In the genomic region with DNA sequence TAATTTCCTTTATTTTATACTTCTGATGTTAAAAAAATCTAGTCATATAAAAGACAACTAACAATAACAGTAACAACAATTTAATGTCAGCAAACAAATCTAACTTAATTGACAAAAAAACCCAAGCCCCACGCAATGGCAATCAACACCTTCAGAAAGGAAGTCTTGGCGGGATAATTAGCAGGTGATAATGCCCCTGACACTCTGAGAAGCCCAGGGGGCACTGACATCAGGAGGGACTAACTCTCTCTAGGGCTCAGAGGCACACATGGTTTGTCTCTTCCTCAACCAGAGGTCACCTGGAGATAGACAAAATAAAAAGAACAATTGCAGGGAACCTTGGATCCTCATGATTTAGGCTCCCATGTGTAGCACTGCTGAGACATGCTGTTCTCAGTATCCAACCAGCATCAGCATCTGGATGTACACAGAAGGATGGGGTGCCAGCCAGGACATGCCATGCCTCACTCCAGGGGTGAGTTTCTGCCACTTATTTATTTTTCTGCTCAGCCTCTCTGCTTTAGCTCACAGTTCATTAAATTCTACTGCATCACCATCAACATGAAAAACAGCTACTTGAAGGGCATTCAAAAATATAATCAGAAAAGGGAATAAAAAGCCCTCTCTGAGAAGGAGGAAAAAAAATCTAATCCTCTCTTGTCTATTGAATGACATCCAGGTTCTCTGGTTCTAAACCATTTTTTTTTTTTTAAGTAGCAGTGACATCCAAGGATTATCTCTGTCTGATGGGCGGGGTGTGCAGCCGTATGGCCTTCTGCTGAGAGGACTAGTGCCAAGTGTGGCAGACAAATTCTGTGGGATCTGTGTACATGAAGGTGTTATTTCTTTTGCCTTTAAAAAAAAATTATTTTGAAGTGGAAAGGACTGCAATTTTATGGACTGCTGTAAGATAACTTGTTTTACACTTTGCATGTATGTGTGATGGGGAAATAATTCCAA, we compare ENCODE assay signal across 18 cellular contexts.
DNase-seq lines count a peak whose midpoint lies in the region; ATAC-seq, FAIRE-seq and TF ChIP-seq lines count a peak whose summit lies in the region.
"Had no signal": no experiment of that assay in that cellular context is flagged by ENCODE, and none has a peak within 500 bp of the region (broad histone marks: within the 10 kb centered on the region; RNA-seq: fewer than 3 reads in every experiment).

No MANE protein-coding gene starts in this region.

- TF ChIP-seq RAD21 in IMR-90 (IDR thresholded peaks at IDR 0.05; ENCODE audit: low read length) (no peak), H1 (IDR thresholded peaks at IDR 0.05 in 1 of 2, conservative IDR thresholded peaks at IDR 0.05 in 1 of 2; ENCODE audit: low read depth in 2 of 2, low read length in 2 of 2) (no peak)

- TF ChIP-seq EP300 in H1 (IDR thresholded peaks at IDR 0.05; ENCODE audit: borderline replicate concordance in 1 of 2, low read depth in 2 of 2, low read length in 2 of 2) = no peak

- H3K4me1 Mint-ChIP-seq in progenitor cell of endocrine pancreas (ENCODE audit: low read depth) = no peaks in the 10 kb centered on the region

- H2AFZ ChIP-seq in IMR-90 (replicated peaks; ENCODE audit: low read length, poor library complexity) = no peak overlapping the region
- no peak overlapping the region for H2AFZ ChIP-seq in H1 (ENCODE audit: low read length)

- no peaks in the 10 kb centered on the region; the same call in 1 of the 2 replicates for H4K20me1 ChIP-seq in IMR-90 (ENCODE audit: insufficient read depth, low read length)
- no peaks in the 10 kb centered on the region for H4K20me1 ChIP-seq in H1 (replicated peaks in 1 of 2; ENCODE audit: control insufficient read depth in 1 of 2, insufficient read depth in 2 of 2, low read length in 2 of 2)

- H3K14ac ChIP-seq in IMR-90 (replicated peaks; ENCODE audit: low read depth, low read length) = peak overlapping the region; percentile 3; the same call in 1 of the 2 replicates
- no peak overlapping the region for H3K14ac ChIP-seq in H1 (ENCODE audit: insufficient read length)

- H3K4me3 Mint-ChIP-seq in progenitor cell of endocrine pancreas (ENCODE audit: low read depth) = no peak overlapping the region
- H3K4me3 Mint-ChIP-seq: activated CD4-positive, alpha-beta T cell treated with anti-CD3 and anti-CD28 coated beads for 36 hours; activated naive CD4-positive, alpha-beta T cell treated with anti-CD3 and anti-CD28 coated beads, Interleukin-2, amount 10 ng/mL, durations not matched to agents 7 days and 5 days; CD4-positive, alpha-beta memory T cell; nephron had no signal

- no peak overlapping the region for H2AK5ac ChIP-seq in IMR-90 (ENCODE audit: low read depth, low read length)
- H2AK5ac ChIP-seq in H1 (ENCODE audit: low read depth, low read length) = no peak overlapping the region

- H3K79me1 ChIP-seq in IMR-90 (ENCODE audit: low read depth in 1 of 2, low read length in 2 of 2) (peaks cover 0 to 18% of the 10 kb centered on the region in 2 experiments; a peak in 2 of 4 replicates), H1 (ENCODE audit: low read depth, low read length) (no peaks in the 10 kb centered on the region; the same call in 1 of the 2 replicates)

- dilution Hi-C loops in IMR-90 (cut with HindIII; ENCODE audit: low sequenced_read_pairs, unreplicated experiment) = no loop called here

- no peak for ATAC-seq in IMR-90 (ENCODE audit: low read depth)
- ATAC-seq: activated CD4-positive, alpha-beta T cell treated with anti-CD3 and anti-CD28 coated beads for 36 hours; left lung; pancreas had no signal

- peaks cover 2% of the 10 kb centered on the region; the same call in 1 of the 2 replicates for H3K23me2 ChIP-seq in H1 (ENCODE audit: low read depth, low read length)

- H2BK12ac ChIP-seq in H1 (ENCODE audit: low read depth, low read length) = no peak overlapping the region

- H3K9ac ChIP-seq in IMR-90 (ENCODE audit: low read depth, low read length) (no peak overlapping the region), H1 (replicated peaks in 1 of 4; ENCODE audit: extremely low read depth in 1 of 4, low read depth in 3 of 4, low read length in 3 of 4) (no peak overlapping the region)

- H4K5ac ChIP-seq in IMR-90 (ENCODE audit: low read depth, low read length) (no peak overlapping the region), H1 (ENCODE audit: insufficient read length, low read depth, low read length) (no peak overlapping the region)

- in situ Hi-C loops in IMR-90 (cut with MboI; ENCODE audit: low sequenced_read_pairs) = no loop called here

- H3K56ac ChIP-seq in IMR-90 (ENCODE audit: extremely low read depth, insufficient read depth, low read length) = no peak overlapping the region
- no peak overlapping the region for H3K56ac ChIP-seq in H1 (replicated peaks; ENCODE audit: insufficient read length, low read depth, low read length)

- H4K91ac ChIP-seq in IMR-90 (ENCODE audit: insufficient read depth, low read depth, low read length) = no peak overlapping the region
- no peak overlapping the region for H4K91ac ChIP-seq in H1 (replicated peaks; ENCODE audit: insufficient read length, low read length)

- no peak overlapping the region for H3K23ac ChIP-seq in IMR-90 (ENCODE audit: low read depth, low read length)
- H3K23ac ChIP-seq in H1 (ENCODE audit: insufficient read length) = no peak overlapping the region

- H3K36me3 ChIP-seq in BE2C (no peaks in the 10 kb centered on the region), IMR-90 (ENCODE audit: control insufficient read depth, insufficient read depth, low read length) (0 out of 2 replicates have a peak, but pooled peaks cover 1% of the 10 kb centered on the region), H1 (ENCODE audit: control insufficient read depth in 2 of 4, insufficient read depth in 4 of 4, low read length in 3 of 4) (no peaks in the 10 kb centered on the region)
- H3K36me3 ChIP-seq: left lung, pancreas had no signal

- FAIRE-seq in H1 (lab: Jason Lieb, UNC) = no peak
- FAIRE-seq: GM12892, pancreas had no signal

- H3K27me3 Mint-ChIP-seq in progenitor cell of endocrine pancreas = peaks cover 7% of the 10 kb centered on the region
- H3K27me3 Mint-ChIP-seq: activated CD4-positive, alpha-beta T cell treated with anti-CD3 and anti-CD28 coated beads for 36 hours; CD4-positive, alpha-beta memory T cell had no signal

- no peak overlapping the region for H3K4me3 ChIP-seq in BE2C (ENCODE audit: low read depth, low read length)
- H3K4me3 ChIP-seq in IMR-90 (ENCODE audit: insufficient read depth, low read depth, low read length) = no peak overlapping the region
- no peak overlapping the region for H3K4me3 ChIP-seq in H1 (ENCODE audit: extremely low read depth in 1 of 4, insufficient read depth in 2 of 4, low read depth in 3 of 4, low read length in 4 of 4)
- H3K4me3 ChIP-seq: left lung, pancreas had no signal

- H3K4me1 ChIP-seq in BE2C (peaks cover 4% of the 10 kb centered on the region), IMR-90 (ENCODE audit: control insufficient read depth, insufficient read depth, low read length) (peaks cover 19% of the 10 kb centered on the region), H1 (replicated peaks in 1 of 4; ENCODE audit: control insufficient read depth in 3 of 4, insufficient read depth in 4 of 4, low read length in 3 of 4) (peaks cover 9 to 20% (median 15%) of the 10 kb centered on the region in 4 experiments)
- H3K4me1 ChIP-seq: left lung, pancreas had no signal

- BruUV-seq in IMR-90 (replicated peaks; lab: Mats Ljungman, UMichigan) = no TSS peak

- H3K18ac ChIP-seq in IMR-90 (ENCODE audit: low read depth, low read length) (no peak overlapping the region), H1 (ENCODE audit: extremely low read depth, low read length) (no peak overlapping the region)

- no peak overlapping the region for H3K4ac ChIP-seq in IMR-90 (ENCODE audit: low read depth, low read length)
- no peak overlapping the region for H3K4ac ChIP-seq in H1 (replicated peaks; ENCODE audit: insufficient read length, low read depth, low read length)

- H3K27ac Mint-ChIP-seq in progenitor cell of endocrine pancreas = no peak overlapping the region
- H3K27ac Mint-ChIP-seq: activated CD4-positive, alpha-beta T cell treated with anti-CD3 and anti-CD28 coated beads for 36 hours; activated naive CD4-positive, alpha-beta T cell treated with anti-CD3 and anti-CD28 coated beads, Interleukin-2, amount 10 ng/mL, durations not matched to agents 7 days and 5 days; nephron had no signal

- CTCF ChIA-PET in IMR-90 (lab: Yijun Ruan, JAX) (interaction anchor here (0.7 kb wide), 2 partner anchors 47 to 233 kb away, joined by 4 read pairs; no protein-coding TSS in a partner anchor), H1 (lab: Charles Lee; ENCODE audit: partially characterized antibody) (interaction anchor here (0.6 to 1.0 kb wide), 2 partner anchors 19 to 42 kb away, joined by 3 read pairs; no protein-coding TSS in a partner anchor)

- H3K79me2 ChIP-seq in H1 (ENCODE audit: control insufficient read depth in 1 of 2, insufficient read depth in 2 of 2, low read length in 2 of 2) = no peaks in the 10 kb centered on the region

- 57% methylated on average over 1 of the region's 4 CpGs; no CpG with 5 or more reads in 1 of the 2 experiments for WGBS in IMR-90 (ENCODE audit: extremely low coverage in 2 of 2, insufficient read length in 1 of 2), 2 experiments
- 89% methylated on average over 4 of the region's 4 CpGs; no CpG with 5 or more reads in 1 of the 2 experiments for WGBS in H1 (ENCODE audit: extremely low coverage in 1 of 2, insufficient coverage in 1 of 2, insufficient read length in 1 of 2, insufficient replicate concordance in 2 of 2, low coverage in 1 of 2, low lambda C conversion rate in 2 of 2, missing lambda C conversion rate in 1 of 2), 2 experiments

- no peak overlapping the region for H4K8ac ChIP-seq in IMR-90 (ENCODE audit: low read depth in 2 of 2, low read length in 2 of 2)
- no peak overlapping the region for H4K8ac ChIP-seq in H1 (ENCODE audit: extremely low read depth, insufficient read depth, low read length)

- H3K4me2 ChIP-seq in IMR-90 (ENCODE audit: low read depth, low read length) (no peak overlapping the region), H1 (ENCODE audit: insufficient read depth in 1 of 2, low read depth in 2 of 2, low read length in 2 of 2) (no peak overlapping the region)

- peak overlapping the region; percentile 2; the same call in 1 of the 3 replicates for H2BK15ac ChIP-seq in IMR-90 (ENCODE audit: low read depth, low read length)
- H2BK15ac ChIP-seq in H1 (ENCODE audit: low read length) = no peak overlapping the region

- H3K9me1 ChIP-seq in IMR-90 (ENCODE audit: insufficient read depth, low read length) = peaks cover 20% of the 10 kb centered on the region

- POLR2A ChIA-PET in IMR-90 (lab: Charles Lee; ENCODE audit: unreplicated experiment) = no interaction called here
- POLR2A ChIA-PET in H1 (lab: Charles Lee; ENCODE audit: partially characterized antibody) = no interaction called here

- TF ChIP-seq CTCF in BE2C (IDR thresholded peaks at IDR 0.05; ENCODE audit: low read depth, low read length) (no peak), IMR-90 (conservative IDR thresholded peaks at IDR 0.05; ENCODE audit: low read depth, low read length) (no peak), H1 (IDR thresholded peaks at IDR 0.05; ENCODE audit: control extremely low read depth in 1 of 3, insufficient read depth in 1 of 3, low read depth in 1 of 3, low read length in 3 of 3) (no peak), progenitor cell of endocrine pancreas (IDR thresholded peaks at IDR 0.05; ENCODE audit: unreplicated experiment) (no peak)

- no peak for TF ChIP-seq POLR2A in IMR-90 (IDR thresholded peaks at IDR 0.05; ENCODE audit: low read depth, low read length)
- no peak for TF ChIP-seq POLR2A in H1 (IDR thresholded peaks at IDR 0.05; ENCODE audit: control extremely low read depth in 1 of 2, low read depth in 2 of 2, low read length in 2 of 2)

- H3K36me3 Mint-ChIP-seq in progenitor cell of endocrine pancreas (ENCODE audit: insufficient read depth) = peaks cover 5% of the 10 kb centered on the region
- H3K36me3 Mint-ChIP-seq: activated naive CD4-positive, alpha-beta T cell treated with anti-CD3 and anti-CD28 coated beads, Interleukin-2, amount 10 ng/mL, durations not matched to agents 7 days and 5 days had no signal

- H2BK20ac ChIP-seq in IMR-90 (ENCODE audit: low read depth, low read length) (no peak overlapping the region), H1 (ENCODE audit: low read length) (no peak overlapping the region)

- no peaks in the 10 kb centered on the region for H3K9me3 ChIP-seq in BE2C
- no peaks in the 10 kb centered on the region for H3K9me3 ChIP-seq in IMR-90 (ENCODE audit: control insufficient read depth, insufficient read depth, low read length)
- H3K9me3 ChIP-seq in H1 (ENCODE audit: insufficient read depth in 2 of 2, low read depth in 1 of 2, low read length in 1 of 2) = no peaks in the 10 kb centered on the region
- H3K9me3 ChIP-seq: left lung, pancreas had no signal

- no peaks in the 10 kb centered on the region for H3K9me3 Mint-ChIP-seq in progenitor cell of endocrine pancreas (ENCODE audit: low read depth)
- H3K9me3 Mint-ChIP-seq: activated naive CD4-positive, alpha-beta T cell treated with anti-CD3 and anti-CD28 coated beads, Interleukin-2, amount 10 ng/mL, durations not matched to agents 7 days and 5 days; CD4-positive, alpha-beta memory T cell; nephron had no signal

- DNase-seq in BE2C (peak; percentile 34), IMR-90 (no peak), NCI-H524 treated with DMSO at 0.1 percent for 48 hours (lab: John Stamatoyannopoulos, UW) (peak; percentile 55), H1 (ENCODE audit: low read depth in 1 of 2, low spot score in 2 of 2) (no peak), NCI-H187 treated with DMSO at 0.1 percent for 48 hours (lab: John Stamatoyannopoulos, UW) (no peak), ecto neural progenitor cell (ENCODE audit: low spot score) (no peak), progenitor cell of endocrine pancreas (ENCODE audit: low spot score, unreplicated experiment) (no peak)
- DNase-seq: activated CD4-positive, alpha-beta T cell treated with anti-CD3 and anti-CD28 coated beads for 36 hours; activated CD8-positive, alpha-beta memory T cell treated with anti-CD3 and anti-CD28 coated beads for 24 hours; activated naive CD4-positive, alpha-beta T cell treated with anti-CD3 and anti-CD28 coated beads, Interleukin-2, amount 10 ng/mL, durations not matched to agents 7 days and 5 days; activated T-cell treated with anti-CD3 and anti-CD28 coated beads, Interleukin-2, amount 50 U/mL, for 48 hours; CD4-positive, alpha-beta memory T cell; left lung; NCI-H2081 treated with DMSO at 0.1 percent for 48 hours; pancreas had no signal

- no peak overlapping the region for H2BK120ac ChIP-seq in IMR-90 (ENCODE audit: low read depth, low read length)
- no peak overlapping the region for H2BK120ac ChIP-seq in H1 (replicated peaks; ENCODE audit: low read depth, low read length)

- H2BK5ac ChIP-seq in IMR-90 (ENCODE audit: low read depth, low read length, poor library complexity, severe bottlenecking) (no peak overlapping the region), H1 (ENCODE audit: low read depth, low read length) (no peak overlapping the region)

- H2AK9ac ChIP-seq in IMR-90 (replicated peaks; ENCODE audit: low read depth, low read length, poor library complexity) = no peak overlapping the region

- no peak overlapping the region for H3K27ac ChIP-seq in IMR-90 (ENCODE audit: insufficient read depth, low read length)
- no peak overlapping the region for H3K27ac ChIP-seq in H1 (ENCODE audit: low read depth, low read length)
- H3K27ac ChIP-seq: epithelial cell of prostate, left lung, pancreas had no signal

- H3K27me3 ChIP-seq in BE2C (no peaks in the 10 kb centered on the region), IMR-90 (ENCODE audit: control insufficient read depth, insufficient read depth, low read length) (no peaks in the 10 kb centered on the region), H1 (replicated peaks in 1 of 4; ENCODE audit: control insufficient read depth in 3 of 4, extremely low read depth in 1 of 4, insufficient read depth in 3 of 4, low read length in 3 of 4) (no peaks in the 10 kb centered on the region)
- H3K27me3 ChIP-seq: left lung, pancreas had no signal

- intact Hi-C loops in IMR-90 (cut with micrococcal nuclease) = loop anchor here (5.0 kb wide), 1 partner anchor 97 kb away; a partner anchor contains a TSS

Comparison
In these comparisons a context has a peak if more than half of its experiments do, and no peak if none do; other contexts are left out.
1. DNase-seq: peak in BE2C (single experiment) and NCI-H524 treated with DMSO at 0.1 percent for 48 hours (single experiment); none in IMR-90 (single experiment), H1 (0 of 2), NCI-H187 treated with DMSO at 0.1 percent for 48 hours (single experiment), ecto neural progenitor cell (single experiment) and progenitor cell of endocrine pancreas (single experiment).